ENCODE assay signal across 8 cellular contexts in the genomic region with DNA sequence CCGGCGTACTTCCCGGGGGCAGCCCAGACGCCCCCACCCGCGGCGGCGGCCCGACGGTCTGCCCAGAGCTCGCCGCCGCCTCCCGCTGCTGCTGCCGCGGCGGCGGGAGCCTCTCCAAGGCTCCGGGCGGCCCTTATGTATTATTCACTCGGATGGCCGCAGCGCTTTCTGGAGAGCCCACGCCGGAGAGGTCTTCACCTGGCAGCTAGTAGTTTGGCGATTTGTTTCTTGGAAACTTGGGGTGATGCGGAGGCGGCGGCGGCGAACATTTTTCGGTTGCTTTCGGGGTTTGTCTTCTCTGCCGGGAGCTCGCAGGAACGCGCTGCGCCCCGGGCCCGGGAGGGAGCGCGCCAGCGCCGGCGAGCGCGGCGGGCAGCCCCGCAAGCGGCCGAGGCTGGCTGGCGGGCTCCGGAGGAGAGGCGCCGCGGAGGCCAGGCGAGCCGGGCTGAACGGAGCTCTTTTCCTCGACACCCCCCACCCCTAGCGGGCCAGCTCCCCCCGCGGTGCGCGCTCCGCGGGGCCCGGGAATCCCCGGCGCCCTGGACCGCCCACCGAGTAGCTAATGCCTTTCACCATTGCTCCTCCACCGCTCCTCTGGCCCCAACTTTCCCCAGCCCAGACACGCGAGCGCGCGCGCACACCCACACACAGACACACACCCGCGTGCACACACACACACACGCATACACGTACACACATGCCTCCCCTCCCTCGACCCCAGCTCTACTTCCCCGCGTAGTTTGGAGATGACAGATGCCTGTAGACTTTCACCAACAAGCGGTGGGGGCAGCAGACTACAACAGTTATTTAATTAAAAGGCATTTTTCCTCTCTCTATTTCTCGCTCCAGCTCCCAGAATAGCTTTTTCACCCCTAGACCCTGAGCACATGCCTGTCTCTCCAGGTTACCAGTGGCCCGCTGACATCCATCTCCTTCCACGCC.
DNase-seq lines count a peak whose midpoint lies in the region; TF ChIP-seq lines count a peak whose summit lies in the region.

No MANE protein-coding gene starts in this region.

- H2AFZ ChIP-seq in KMS-11 (ENCODE audit: low read depth) (peak overlapping the region; percentile 93), neural cell (ENCODE audit: low read depth, low read length) (no peak overlapping the region)

- H3K27ac ChIP-seq in KMS-11, result no peak overlapping the region
- no peak overlapping the region for H3K27ac ChIP-seq in neural cell (ENCODE audit: low read length)
- peak overlapping the region; percentile 78 for H3K27ac ChIP-seq in vagina

- H3K27me3 Mint-ChIP-seq in activated T-cell treated with anti-CD3 and anti-CD28 coated beads, Interleukin-2, amount 50 U/mL, for 24 hours, result peaks cover 84% of the 10 kb centered on the region

- no peaks in the 10 kb centered on the region for H3K9me3 ChIP-seq in neural cell (ENCODE audit: low read length)
- H3K9me3 ChIP-seq in vagina, result no peaks in the 10 kb centered on the region

- intact Hi-C loops in vagina (cut with DNase I), result loop anchor here (10.0 kb wide), 1 partner anchor 324 kb away; the partner anchor contains the start of gene SOD3

- H3K4me1 ChIP-seq in KMS-11 (ENCODE audit: low read depth, poor library complexity, severe bottlenecking) (no peaks in the 10 kb centered on the region), vagina (peaks cover 19% of the 10 kb centered on the region)

- H3F3A ChIP-seq in neural cell (ENCODE audit: insufficient read depth, low read length, poor library complexity, severe bottlenecking), result peaks cover 8% of the 10 kb centered on the region

- H3K27me3 ChIP-seq in KMS-11 (ENCODE audit: insufficient read depth, low read depth) (no peaks in the 10 kb centered on the region), neural cell (ENCODE audit: insufficient read depth, low read depth, low read length) (peaks cover 34% of the 10 kb centered on the region), vagina (no peaks in the 10 kb centered on the region)

- H3K4me3 ChIP-seq in KMS-11 (IDR thresholded peaks at IDR 0.05; ENCODE audit: insufficient read depth, low read depth, low read length) (no peak overlapping the region), fibroblast of pulmonary artery (replicated peaks; ENCODE audit: low read depth, low read length) (peak overlapping the region; percentile 61), neural cell (ENCODE audit: low read length) (peak overlapping the region; percentile 86), vagina (peak overlapping the region; percentile 48 to 67)

- H4K20me1 ChIP-seq in KMS-11 (ENCODE audit: insufficient read depth) (no peaks in the 10 kb centered on the region), neural cell (ENCODE audit: insufficient read depth) (no peaks in the 10 kb centered on the region)

- H3K4me2 ChIP-seq in KMS-11 (peak overlapping the region; percentile 78), neural cell (ENCODE audit: low read length) (peak overlapping the region; percentile 90)

- DNase-seq in ELR (ENCODE audit: low read depth) (peak; percentile 55), fibroblast of pulmonary artery (ENCODE audit: low read depth) (peak; percentile 50), vagina (ENCODE audit: extremely low spot score in 2 of 2) (no peak), SKM-1 (lab: John Stamatoyannopoulos, UW; ENCODE audit: unreplicated experiment) (no peak), NCI-H2227 treated with DMSO at 0.1 percent for 48 hours (lab: John Stamatoyannopoulos, UW) (no peak)
- DNase-seq in activated T-cell treated with anti-CD3 and anti-CD28 coated beads, Interleukin-2, amount 50 U/mL, for 24 hours, result peak; percentile 61

- H3K4me3 Mint-ChIP-seq in activated T-cell treated with anti-CD3 and anti-CD28 coated beads, Interleukin-2, amount 50 U/mL, for 24 hours, result peak overlapping the region; percentile 79

- TF ChIP-seq EP300 in neural cell (conservative IDR thresholded peaks at IDR 0.05; ENCODE audit: poor library complexity, severe bottlenecking), result no peak

- H3K36me3 ChIP-seq in KMS-11 (ENCODE audit: insufficient read depth), result no peaks in the 10 kb centered on the region
- no peaks in the 10 kb centered on the region for H3K36me3 ChIP-seq in neural cell (ENCODE audit: insufficient read depth, low read length)
- no peaks in the 10 kb centered on the region for H3K36me3 ChIP-seq in vagina

- no peak for TF ChIP-seq POLR2A in vagina (IDR thresholded peaks at IDR 0.05)

- TF ChIP-seq CTCF in KMS-11 (conservative IDR thresholded peaks at IDR 0.05; ENCODE audit: low read depth, low read length) (no peak), fibroblast of pulmonary artery (IDR thresholded peaks at IDR 0.05; ENCODE audit: low read length, missing control alignments) (peak; percentile 12), neural cell (IDR thresholded peaks at IDR 0.05; ENCODE audit: poor library complexity, severe bottlenecking) (no peak), vagina (IDR thresholded peaks at IDR 0.05) (no peak)

- no peak for TF ChIP-seq RAD21 in neural cell (conservative IDR thresholded peaks at IDR 0.05)

- H3K36me3 Mint-ChIP-seq in activated T-cell treated with anti-CD3 and anti-CD28 coated beads, Interleukin-2, amount 50 U/mL, for 24 hours (ENCODE audit: low read depth), result no peaks in the 10 kb centered on the region

- peak overlapping the region; percentile 74 for H3K27ac Mint-ChIP-seq in activated T-cell treated with anti-CD3 and anti-CD28 coated beads, Interleukin-2, amount 50 U/mL, for 24 hours

- no peaks in the 10 kb centered on the region for H3K79me2 ChIP-seq in KMS-11 (ENCODE audit: insufficient read depth, low read depth)
- no peaks in the 10 kb centered on the region for H3K79me2 ChIP-seq in neural cell (replicated peaks; ENCODE audit: insufficient read depth, low read length)

- H3K4me1 Mint-ChIP-seq in activated T-cell treated with anti-CD3 and anti-CD28 coated beads, Interleukin-2, amount 50 U/mL, for 24 hours (ENCODE audit: low read depth), result peaks cover 35% of the 10 kb centered on the region

- H3K9me3 Mint-ChIP-seq in activated T-cell treated with anti-CD3 and anti-CD28 coated beads, Interleukin-2, amount 50 U/mL, for 24 hours, result no peaks in the 10 kb centered on the region

- peak overlapping the region; percentile 32; the same call in 1 of the 2 replicates for H3K9ac ChIP-seq in KMS-11
- peak overlapping the region; percentile 60 for H3K9ac ChIP-seq in neural cell (ENCODE audit: low read length)

- H3K9me2 ChIP-seq in neural cell (ENCODE audit: insufficient read depth, low read length), result no peaks in the 10 kb centered on the region

TF ChIP-seq in neural cell, 6 proteins besides CTCF, POLR2A, EP300 and RAD21:
- TF ChIP-seq EZH2 (IDR thresholded peaks at IDR 0.05; ENCODE audit: borderline replicate concordance, insufficient read depth, low read length, poor library complexity, severe bottlenecking) (no peak), MXI1 (conservative IDR thresholded peaks at IDR 0.05; ENCODE audit: poor library complexity, severe bottlenecking) (peak; percentile 43), TAF1 (IDR thresholded peaks at IDR 0.05; ENCODE audit: low read depth) (no peak), SMC3 (conservative IDR thresholded peaks at IDR 0.05; ENCODE audit: poor library complexity) (no peak), REST (IDR thresholded peaks at IDR 0.05; ENCODE audit: borderline replicate concordance) (no peak)

Comparison
In these comparisons a context has a peak if more than half of its experiments do, and no peak if none do; other contexts are left out.
1. DNase-seq: peak in ELR (single experiment), activated T-cell treated with anti-CD3 and anti-CD28 coated beads, Interleukin-2, amount 50 U/mL, for 24 hours (single experiment) and fibroblast of pulmonary artery (single experiment); none in vagina (0 of 2), SKM-1 (single experiment) and NCI-H2227 treated with DMSO at 0.1 percent for 48 hours (single experiment).